Comparison of ENCODE assay signal across 1 cellular context in genomic region chr20:38123021-38123587, GRCh38.
TF ChIP-seq lines count a peak whose summit lies in the region.

No MANE protein-coding gene starts in this region.

TF ChIP-seq in GM12878, 131 proteins besides CTCF, POLR2A, EP300 and RAD21 (continued from another document):
- no peak for TF ChIP-seq BCLAF1 (IDR thresholded peaks at IDR 0.05)
- no peak for TF ChIP-seq CHD2 (IDR thresholded peaks at IDR 0.05; ENCODE audit: borderline replicate concordance, low read depth, low read length)
- TF ChIP-seq USF2 (IDR thresholded peaks at IDR 0.05; ENCODE audit: borderline replicate concordance, low read depth, low read length), result no peak
